Comparison of ENCODE assay signal across 9 cellular contexts in the genomic region with DNA sequence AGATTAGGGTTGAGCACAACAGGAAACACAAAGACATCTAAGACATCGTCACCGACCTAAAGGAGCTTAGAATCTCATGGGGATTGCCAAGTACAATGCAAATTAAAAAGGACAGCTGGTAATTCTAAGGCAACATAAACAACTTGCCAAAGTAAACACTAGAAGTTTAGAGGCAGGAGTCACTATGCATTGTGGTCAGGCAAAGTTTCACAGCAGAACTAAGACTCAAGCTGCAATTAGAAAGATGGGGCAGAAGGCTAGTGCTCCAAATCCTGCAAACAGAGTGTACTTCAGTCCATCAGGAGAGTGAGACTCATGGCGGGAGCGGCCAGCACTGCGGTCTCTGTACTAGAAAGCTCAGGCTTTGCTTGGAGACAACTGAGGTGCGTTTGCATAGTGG.
A peak's percentile ranks its signal among the peaks of the same experiment; 100 is the strongest.
DNase-seq lines count a peak whose midpoint lies in the region; ATAC-seq and TF ChIP-seq lines count a peak whose summit lies in the region.
"Had no signal": no experiment of that assay in that cellular context is flagged by ENCODE, and none has a peak within 500 bp of the region (broad histone marks: within the 10 kb centered on the region; RNA-seq: fewer than 3 reads in every experiment).

No MANE protein-coding gene starts in this region.

- no peaks in the 10 kb centered on the region for H3K27me3 ChIP-seq in HL-60 (ENCODE audit: insufficient read depth, poor library complexity, severe bottlenecking)
- H3K27me3 ChIP-seq: dorsolateral prefrontal cortex had no signal

- no peak overlapping the region for H3K4me3 ChIP-seq in HL-60 (replicated peaks; ENCODE audit: insufficient read depth, low read length)
- H3K4me3 ChIP-seq: dorsolateral prefrontal cortex had no signal

- peak overlapping the region; percentile 51 for H3K27ac ChIP-seq in HL-60 (replicated peaks)

- H3K9me3 Mint-ChIP-seq in stimulated activated naive CD8-positive, alpha-beta T cell treated with anti-CD3 and anti-CD28 coated beads, Interleukin-15, amount 100 ng/mL, for 72 hours: no peaks in the 10 kb centered on the region

- no peak overlapping the region for H3K27ac Mint-ChIP-seq in stimulated activated naive CD8-positive, alpha-beta T cell treated with anti-CD3 and anti-CD28 coated beads, Interleukin-15, amount 100 ng/mL, for 72 hours

- peak; percentile 67 for DNase-seq in EL
- no peak for DNase-seq in HL-60 (ENCODE audit: low read depth in 1 of 2, low spot score in 1 of 2)
- DNase-seq in fibroblast of gingiva (ENCODE audit: low read depth): peak; percentile 95
- no peak for DNase-seq in stimulated activated naive CD8-positive, alpha-beta T cell treated with anti-CD3 and anti-CD28 coated beads, Interleukin-15, amount 100 ng/mL, for 72 hours
- DNase-seq in NCI-H2227 treated with DMSO at 0.1 percent for 48 hours (lab: John Stamatoyannopoulos, UW): no peak
- DNase-seq in T-helper 1 cell: no peak
- DNase-seq in SIG-M5 (lab: John Stamatoyannopoulos, UW): no peak

- peak; percentile 82 for ATAC-seq in GM21528 (IDR thresholded peaks at IDR 0.05; ENCODE audit: low FRiP score, unreplicated experiment)
- ATAC-seq in stimulated activated naive CD8-positive, alpha-beta T cell treated with anti-CD3 and anti-CD28 coated beads, Interleukin-15, amount 100 ng/mL, for 72 hours: no peak

- no peak overlapping the region for H3K4me3 Mint-ChIP-seq in stimulated activated naive CD8-positive, alpha-beta T cell treated with anti-CD3 and anti-CD28 coated beads, Interleukin-15, amount 100 ng/mL, for 72 hours

- H3K4me1 Mint-ChIP-seq in stimulated activated naive CD8-positive, alpha-beta T cell treated with anti-CD3 and anti-CD28 coated beads, Interleukin-15, amount 100 ng/mL, for 72 hours: peaks cover 31% of the 10 kb centered on the region

- no peaks in the 10 kb centered on the region for H3K27me3 Mint-ChIP-seq in stimulated activated naive CD8-positive, alpha-beta T cell treated with anti-CD3 and anti-CD28 coated beads, Interleukin-15, amount 100 ng/mL, for 72 hours

- no peak for TF ChIP-seq CTCF in HL-60 (IDR thresholded peaks at IDR 0.05; ENCODE audit: insufficient read depth, low read length)

Comparison
In these comparisons a context has a peak if more than half of its experiments do, and no peak if none do; other contexts are left out.
1. DNase-seq: peak in EL (single experiment) and fibroblast of gingiva (single experiment); none in HL-60 (0 of 2), stimulated activated naive CD8-positive, alpha-beta T cell treated with anti-CD3 and anti-CD28 coated beads, Interleukin-15, amount 100 ng/mL, for 72 hours (0 of 2), NCI-H2227 treated with DMSO at 0.1 percent for 48 hours (single experiment), T-helper 1 cell (0 of 5) and SIG-M5 (single experiment).